In genomic region chr20:8018928-8019177, GRCh38 we compare ENCODE assay signal across 8 cellular contexts. TPM values are rescaled to one million over a fixed set of nuclear protein-coding genes. Genes with fewer than 3 reads are reported as not detected.
DNase-seq lines count a peak whose midpoint lies in the region; ATAC-seq, FAIRE-seq and TF ChIP-seq lines count a peak whose summit lies in the region.

No MANE protein-coding gene starts in this region.

- CTCF ChIA-PET in SK-N-SH (lab: Yijun Ruan, JAX) = interaction anchor here (0.7 to 3.6 kb wide), 5 partner anchors 10 to 82 kb away, joined by 3 to 17 read pairs (median 7); no protein-coding TSS in a partner anchor

- H3K4me2 ChIP-seq in SK-N-SH = peak overlapping the region; percentile 84
- H3K4me2 ChIP-seq in fibroblast of lung (ENCODE audit: extremely low read depth, insufficient read depth, low read length) = peak overlapping the region; percentile 55

- H3K27ac ChIP-seq in SK-N-SH (ENCODE audit: low read depth in 2 of 2, low read length in 1 of 2) (peak overlapping the region; percentile 84 to 98; a peak in 3 of 4 replicates), fibroblast of lung (ENCODE audit: insufficient read depth, low read length) (peak overlapping the region; percentile 86), pancreas (peak overlapping the region; percentile 91 to 98 (median 98))

- H3K9me3 ChIP-seq in SK-N-SH = no peaks in the 10 kb centered on the region
- no peaks in the 10 kb centered on the region for H3K9me3 ChIP-seq in fibroblast of lung (ENCODE audit: control insufficient read depth, insufficient read depth, low read depth, low read length)
- H3K9me3 ChIP-seq in pancreas = no peaks in the 10 kb centered on the region

- FAIRE-seq in pancreas (lab: Jason Lieb, UNC) = no peak
- no peak for FAIRE-seq in HTR-8/SVneo (lab: Jason Lieb, UNC)

- H4K20me1 ChIP-seq in SK-N-SH (ENCODE audit: insufficient read depth) (no peaks in the 10 kb centered on the region), fibroblast of lung (ENCODE audit: control insufficient read depth, extremely low read depth, insufficient read depth, low read length) (no peaks in the 10 kb centered on the region)

- H3K4me3 ChIP-seq in GM08714 (ENCODE audit: low read length) (peak overlapping the region; percentile 87), SK-N-SH (ENCODE audit: low read depth in 2 of 2, low read length in 1 of 2) (peak overlapping the region; percentile 82 to 93), fibroblast of lung (replicated peaks in 1 of 4; ENCODE audit: control extremely low read depth in 1 of 4, insufficient read depth in 1 of 4, low read depth in 3 of 4, low read length in 4 of 4) (peak overlapping the region; percentile 60 to 97 (median 74)), pancreas (peak overlapping the region; percentile 61 to 96 (median 86))

- DNase-seq in HS-5 (ENCODE audit: low read depth) = peak; percentile 52
- no peak for DNase-seq in SK-N-SH
- peak in 1 of 2 donors; percentile 42 for DNase-seq in fibroblast of lung (ENCODE audit: low read depth in 2 of 2)
- DNase-seq in pancreas = no peak
- no peak for DNase-seq in NAMALWA (ENCODE audit: low spot score)
- DNase-seq in HTR-8/SVneo (ENCODE audit: insufficient read length, low spot score) = no peak

- H3K9me2 ChIP-seq in SK-N-SH = no peaks in the 10 kb centered on the region

- H2AFZ ChIP-seq in SK-N-SH (ENCODE audit: low read depth) = peak overlapping the region; percentile 70; the same call in 1 of the 2 replicates
- H2AFZ ChIP-seq in fibroblast of lung (ENCODE audit: low read length) = peak overlapping the region; percentile 87

- peaks cover 16 to 18% of the 10 kb centered on the region in 2 experiments; a peak in 3 of 4 replicates for H3K4me1 ChIP-seq in SK-N-SH (ENCODE audit: control insufficient read depth in 1 of 2, insufficient read depth in 2 of 2, low read depth in 1 of 2, low read length in 1 of 2)
- H3K4me1 ChIP-seq in fibroblast of lung (ENCODE audit: control insufficient read depth, extremely low read depth, insufficient read depth, low read length) = no peaks in the 10 kb centered on the region
- peaks cover 0 to 8% (median 0%) of the 10 kb centered on the region in 3 donors for H3K4me1 ChIP-seq in pancreas

- no peak for TF ChIP-seq EP300 in SK-N-SH (IDR thresholded peaks at IDR 0.05; ENCODE audit: borderline replicate concordance in 1 of 2, low read depth in 1 of 2, low read length in 1 of 2)

- POLR2A ChIA-PET in SK-N-SH (lab: Yijun Ruan, JAX) = no interaction called here

- H3K36me3 ChIP-seq in SK-N-SH (replicated peaks in 1 of 2; ENCODE audit: control insufficient read depth in 1 of 2, insufficient read depth in 2 of 2, low read length in 1 of 2) (no peaks in the 10 kb centered on the region), fibroblast of lung (ENCODE audit: control insufficient read depth, insufficient read depth, low read length) (no peaks in the 10 kb centered on the region), pancreas (no peaks in the 10 kb centered on the region)

- intact Hi-C loops in pancreas (cut with DNase I) = no loop called here

- H3K27me3 ChIP-seq in SK-N-SH (ENCODE audit: insufficient read depth) (no peaks in the 10 kb centered on the region), fibroblast of lung (ENCODE audit: control insufficient read depth, insufficient read depth, low read length) (no peaks in the 10 kb centered on the region), pancreas (no peaks in the 10 kb centered on the region)

- H3F3A ChIP-seq in SK-N-SH (replicated peaks; ENCODE audit: insufficient read depth) = no peaks in the 10 kb centered on the region

- ATAC-seq in GM21526 (IDR thresholded peaks at IDR 0.05; ENCODE audit: low FRiP score, unreplicated experiment) = peak; percentile 17
- ATAC-seq in pancreas = peak; percentile 38 to 52 (median 48)

- peaks cover 16% of the 10 kb centered on the region; the same call in 1 of the 2 replicates for H3K79me2 ChIP-seq in SK-N-SH (ENCODE audit: insufficient read depth)
- peaks cover 2% of the 10 kb centered on the region for H3K79me2 ChIP-seq in fibroblast of lung (ENCODE audit: control insufficient read depth, insufficient read depth, low read length)

- 0 out of 2 replicates have a peak, but pooled peaks have one; percentile 4 for TF ChIP-seq RAD21 in SK-N-SH (IDR thresholded peaks at IDR 0.05; ENCODE audit: low read length)

- H3K9ac ChIP-seq in SK-N-SH = peak overlapping the region; percentile 89
- peak overlapping the region; percentile 91 for H3K9ac ChIP-seq in fibroblast of lung (ENCODE audit: insufficient read depth, low read length)

- WGBS in SK-N-SH (ENCODE audit: low lambda C conversion rate) = 0% methylated on average over 11 of the region's 11 CpGs
- whole genome bisulfite sequencing in pancreas, 2 donors = 0% methylated on average over 11 of the region's 11 CpGs

- TF ChIP-seq CTCF in SK-N-SH (IDR thresholded peaks at IDR 0.05) (no peak), fibroblast of lung (conservative IDR thresholded peaks at IDR 0.05 in 1 of 2, IDR thresholded peaks at IDR 0.05 in 1 of 2; ENCODE audit: low read depth in 1 of 2, low read length in 2 of 2) (no peak), pancreas (IDR thresholded peaks at IDR 0.05) (no peak)

TF ChIP-seq in SK-N-SH, 30 proteins besides CTCF, POLR2A, EP300 and RAD21:
- TF ChIP-seq YY1 (IDR thresholded peaks at IDR 0.05; ENCODE audit: low read depth) = no peak
- TF ChIP-seq CHD2 (IDR thresholded peaks at IDR 0.05; ENCODE audit: low read length, partially characterized antibody) = no peak
- TF ChIP-seq ZBTB33 (IDR thresholded peaks at IDR 0.05; ENCODE audit: borderline replicate concordance, low read depth) = no peak
- no peak for TF ChIP-seq SMC3 (IDR thresholded peaks at IDR 0.05; ENCODE audit: low read depth, low read length)
- peak; percentile 66; the same call in 1 of the 2 replicates for TF ChIP-seq MAX (IDR thresholded peaks at IDR 0.05; ENCODE audit: low read depth)
- TF ChIP-seq POLR2AphosphoS5 (IDR thresholded peaks at IDR 0.05; ENCODE audit: low read depth, low read length) = no peak
- no peak for TF ChIP-seq NRF1 (IDR thresholded peaks at IDR 0.05; ENCODE audit: low read depth, low read length)
- TF ChIP-seq IRF3 (IDR thresholded peaks at IDR 0.05; ENCODE audit: low read depth, low read length) = no peak
- TF ChIP-seq RXRA (IDR thresholded peaks at IDR 0.05; ENCODE audit: borderline replicate concordance, low read depth) = no peak
- no peak for TF ChIP-seq GATA2 (CRISPR knock-in tag; IDR thresholded peaks at IDR 0.05)
- TF ChIP-seq PBX3 (IDR thresholded peaks at IDR 0.05) = no peak
- no peak for TF ChIP-seq NFIC (IDR thresholded peaks at IDR 0.05; ENCODE audit: borderline replicate concordance)
- TF ChIP-seq SIN3A (IDR thresholded peaks at IDR 0.05; ENCODE audit: borderline replicate concordance, low read depth, low read length) = peak; percentile 57; the same call in 1 of the 2 replicates
- no peak for TF ChIP-seq EZH2phosphoT487 (IDR thresholded peaks at IDR 0.05; ENCODE audit: borderline replicate concordance, low read depth)
- peak; percentile 96 for TF ChIP-seq MXI1 (IDR thresholded peaks at IDR 0.05; ENCODE audit: low read depth, low read length)
- no peak for TF ChIP-seq ELF1 (IDR thresholded peaks at IDR 0.05)
- no peak for TF ChIP-seq MEF2A (IDR thresholded peaks at IDR 0.05; ENCODE audit: borderline replicate concordance, low read depth)
- no peak for TF ChIP-seq FOXM1 (IDR thresholded peaks at IDR 0.05; ENCODE audit: low read depth)

RNA-seq across cellular contexts. Expression of gene TMX4, which starts 0.7 kb away (rescaled TPM):
- 10.9 and 14.6 TPM in 2 replicates for polyA plus RNA-seq in SK-N-SH (2012; rRNA removed)
- 20.9 and 23.8 TPM in 2 replicates for polyA plus RNA-seq in SK-N-SH (2012; cell fraction: cytosol; rRNA removed)
- 5.0 and 5.9 TPM in 2 replicates for polyA plus RNA-seq in SK-N-SH (2012; cell fraction: nucleus; rRNA removed)
- total RNA-seq in fibroblast of lung = 20.5 and 23.6 TPM in 2 replicates
- polyA plus RNA-seq in fibroblast of lung = 20.5 and 21.2 TPM in 2 replicates
- 16.4 and 19.7 TPM in 2 replicates for polyA plus RNA-seq in fibroblast of lung (2012)
- 7.3 and 12.2 TPM in 2 replicates for polyA minus RNA-seq in fibroblast of lung (ENCODE audit: low replicate concordance)
- total RNA-seq in pancreas = 10 to 100 TPM; 17.3 to 31.6 (median 26.1) TPM
- polyA plus RNA-seq in pancreas = 10 to 100 TPM in 1 of 2 donors, 1 to 10 TPM in 1; 5.6 to 18.9 TPM
